In the genomic region with DNA sequence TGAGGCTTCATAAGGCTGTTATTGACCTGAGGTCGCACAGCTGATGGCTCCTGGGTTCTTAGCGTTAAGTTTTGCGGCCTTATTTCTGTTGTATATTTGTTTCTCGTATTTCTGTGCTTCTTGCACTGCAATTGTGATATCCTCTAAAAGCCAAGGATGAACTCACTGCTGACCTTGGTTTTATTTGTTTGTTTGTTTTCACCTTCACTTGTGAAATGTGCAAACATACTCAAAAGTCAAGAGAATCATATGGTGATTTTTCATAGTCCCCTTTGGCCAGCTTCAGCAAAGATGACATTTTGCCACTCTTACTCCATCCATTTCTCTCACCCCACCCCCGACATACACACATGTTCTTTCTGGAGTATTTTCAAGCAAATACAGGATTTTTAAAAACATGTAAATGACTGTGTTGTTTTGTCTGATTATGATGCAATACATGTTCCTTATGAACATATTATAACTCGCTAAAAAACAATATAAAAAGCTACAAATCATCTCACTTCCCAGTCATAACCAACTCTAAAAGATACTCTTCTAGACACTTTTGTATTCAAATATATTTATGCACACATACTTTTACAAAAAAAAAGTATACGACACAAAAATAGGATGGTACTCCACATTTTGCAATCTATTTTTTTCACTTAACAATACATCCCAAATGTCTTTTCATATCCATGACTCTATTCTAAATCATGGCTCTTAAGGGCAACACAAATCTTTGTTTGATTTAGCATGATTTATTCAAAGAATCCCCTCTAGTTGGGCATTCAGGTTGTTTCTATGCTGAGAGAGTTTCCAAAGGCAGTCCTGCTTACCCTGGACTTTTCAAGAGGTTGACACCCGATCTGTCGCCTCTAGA, we compare ENCODE assay signal across 1 cellular context.
TF ChIP-seq lines count a peak whose summit lies in the region.

No MANE protein-coding gene starts in this region.

TF ChIP-seq in GM23338, 12 proteins besides CTCF, POLR2A, EP300 and RAD21:
- TF ChIP-seq ZNF462 (CRISPR knock-in tag; IDR thresholded peaks at IDR 0.05) (no peak), STAT1 (IDR thresholded peaks at IDR 0.05; ENCODE audit: unreplicated experiment) (no peak), JUNB (IDR thresholded peaks at IDR 0.05; ENCODE audit: unreplicated experiment) (no peak), EZH2phosphoT487 (IDR thresholded peaks at IDR 0.05; ENCODE audit: unreplicated experiment) (no peak), EZH2 (IDR thresholded peaks at IDR 0.05; ENCODE audit: low read depth, unreplicated experiment) (no peak), ZNF331 (CRISPR knock-in tag; IDR thresholded peaks at IDR 0.05; ENCODE audit: low read depth) (no peak), POLR2AphosphoS5 (IDR thresholded peaks at IDR 0.05; ENCODE audit: low read depth) (no peak), CREB1 (CRISPR knock-in tag; IDR thresholded peaks at IDR 0.05; ENCODE audit: low read depth) (no peak)
- TF ChIP-seq, protein P1, sequence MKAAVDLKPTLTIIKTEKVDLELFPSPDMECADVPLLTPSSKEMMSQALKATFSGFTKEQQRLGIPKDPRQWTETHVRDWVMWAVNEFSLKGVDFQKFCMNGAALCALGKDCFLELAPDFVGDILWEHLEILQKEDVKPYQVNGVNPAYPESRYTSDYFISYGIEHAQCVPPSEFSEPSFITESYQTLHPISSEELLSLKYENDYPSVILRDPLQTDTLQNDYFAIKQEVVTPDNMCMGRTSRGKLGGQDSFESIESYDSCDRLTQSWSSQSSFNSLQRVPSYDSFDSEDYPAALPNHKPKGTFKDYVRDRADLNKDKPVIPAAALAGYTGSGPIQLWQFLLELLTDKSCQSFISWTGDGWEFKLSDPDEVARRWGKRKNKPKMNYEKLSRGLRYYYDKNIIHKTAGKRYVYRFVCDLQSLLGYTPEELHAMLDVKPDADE (IDR thresholded peaks at IDR 0.05), result no peak
